8 cellular contexts compared by ENCODE assay signal in genomic region chr3:12994607-12995388, GRCh38.
DNase-seq lines count a peak whose midpoint lies in the region; ATAC-seq and TF ChIP-seq lines count a peak whose summit lies in the region.

No MANE protein-coding gene starts in this region.

- H3K4me3 ChIP-seq in DOHH2 (ENCODE audit: low read length) (peak overlapping the region; percentile 89), IMR-90 (ENCODE audit: insufficient read depth, low read depth, low read length) (peak overlapping the region; percentile 63), SJSA1 (peak overlapping the region; percentile 41), thoracic aorta (peak overlapping the region; percentile 93)

- TF ChIP-seq CTCF in DOHH2 (IDR thresholded peaks at IDR 0.05; ENCODE audit: low read depth, low read length, poor library complexity, severe bottlenecking) (peak; percentile 94), IMR-90 (conservative IDR thresholded peaks at IDR 0.05; ENCODE audit: low read depth, low read length) (peak; percentile 94), glutamatergic neuron (IDR thresholded peaks at IDR 0.05; ENCODE audit: partially characterized antibody, unreplicated experiment) (peak; percentile 91), osteocyte (IDR thresholded peaks at IDR 0.05) (peak; percentile 95), thoracic aorta (IDR thresholded peaks at IDR 0.05) (peak; percentile 89)

- H3K36me3 Mint-ChIP-seq in activated naive CD4-positive, alpha-beta T cell treated with anti-CD3 and anti-CD28 coated beads, Interleukin-2, amount 10 ng/mL, durations not matched to agents 7 days and 5 days, result peaks cover 36% of the 10 kb centered on the region
- H3K36me3 Mint-ChIP-seq in glutamatergic neuron (ENCODE audit: unreplicated experiment) (no peaks in the 10 kb centered on the region), osteocyte (ENCODE audit: unreplicated experiment) (no peaks in the 10 kb centered on the region)

- peak overlapping the region; percentile 27; the same call in 1 of the 2 replicates for H3K18ac ChIP-seq in IMR-90 (ENCODE audit: low read depth, low read length)

- H3K27me3 Mint-ChIP-seq in activated naive CD4-positive, alpha-beta T cell treated with anti-CD3 and anti-CD28 coated beads, Interleukin-2, amount 10 ng/mL, durations not matched to agents 7 days and 5 days, result peaks cover 22% of the 10 kb centered on the region
- H3K27me3 Mint-ChIP-seq in glutamatergic neuron (ENCODE audit: unreplicated experiment) (peaks cover 8% of the 10 kb centered on the region), osteocyte (ENCODE audit: unreplicated experiment) (peaks cover 1% of the 10 kb centered on the region)

- peak; percentile 72 for DNase-seq in IMR-90
- DNase-seq in SJSA1 (ENCODE audit: low read depth in 1 of 2, low spot score in 2 of 2), result peak; percentile 69 to 73
- peak; percentile 86 for DNase-seq in activated naive CD4-positive, alpha-beta T cell treated with anti-CD3 and anti-CD28 coated beads, Interleukin-2, amount 10 ng/mL, durations not matched to agents 7 days and 5 days
- peak; percentile 94 for DNase-seq in glutamatergic neuron
- DNase-seq in osteocyte (ENCODE audit: extremely low spot score, unreplicated experiment), result peak; percentile 96
- DNase-seq in thoracic aorta (ENCODE audit: low spot score), result peak; percentile 58

- H3K27ac ChIP-seq in DOHH2 (ENCODE audit: low read depth, low read length) (no peak overlapping the region), IMR-90 (ENCODE audit: insufficient read depth, low read length) (peak overlapping the region; percentile 95), SJSA1 (no peak overlapping the region), thoracic aorta (peak overlapping the region; percentile 77 to 87)

- 0% methylated on average over 8 of the region's 58 CpGs; no CpG with 5 or more reads in 1 of the 2 experiments for whole genome bisulfite sequencing in IMR-90 (ENCODE audit: extremely low coverage in 2 of 2, insufficient read length in 1 of 2), 2 experiments

- H3K4me3 Mint-ChIP-seq in activated naive CD4-positive, alpha-beta T cell treated with anti-CD3 and anti-CD28 coated beads, Interleukin-2, amount 10 ng/mL, durations not matched to agents 7 days and 5 days, result peak overlapping the region; percentile 73
- peak overlapping the region; percentile 76 for H3K4me3 Mint-ChIP-seq in glutamatergic neuron (ENCODE audit: unreplicated experiment)
- peak overlapping the region; percentile 85 for H3K4me3 Mint-ChIP-seq in osteocyte (ENCODE audit: unreplicated experiment)

- H3K9me1 ChIP-seq in IMR-90 (ENCODE audit: insufficient read depth, low read length), result peaks cover 18% of the 10 kb centered on the region; the same call in 1 of the 2 replicates

- H2AK5ac ChIP-seq in IMR-90 (ENCODE audit: low read depth, low read length), result peak overlapping the region; percentile 80

- H4K20me1 ChIP-seq in DOHH2 (ENCODE audit: control insufficient read depth, insufficient read depth, low read depth, low read length), result no peaks in the 10 kb centered on the region
- H4K20me1 ChIP-seq in IMR-90 (ENCODE audit: insufficient read depth, low read length), result no peaks in the 10 kb centered on the region; the same call in 1 of the 2 replicates

- H3K4ac ChIP-seq in IMR-90 (ENCODE audit: low read depth, low read length), result peak overlapping the region; percentile 87

- H4K91ac ChIP-seq in IMR-90 (ENCODE audit: insufficient read depth, low read depth, low read length), result peak overlapping the region; percentile 78

- no peaks in the 10 kb centered on the region for H3K9me2 ChIP-seq in DOHH2 (replicated peaks; ENCODE audit: control insufficient read depth, low read length)

- no peaks in the 10 kb centered on the region for H3K9me3 ChIP-seq in DOHH2 (ENCODE audit: control insufficient read depth, insufficient read depth, low read length)
- no peaks in the 10 kb centered on the region for H3K9me3 ChIP-seq in IMR-90 (ENCODE audit: control insufficient read depth, insufficient read depth, low read length)
- H3K9me3 ChIP-seq in SJSA1 (replicated peaks), result no peaks in the 10 kb centered on the region
- no peaks in the 10 kb centered on the region for H3K9me3 ChIP-seq in thoracic aorta

- H3K4me1 ChIP-seq in DOHH2 (ENCODE audit: control insufficient read depth, low read length) (peaks cover 43% of the 10 kb centered on the region), IMR-90 (ENCODE audit: control insufficient read depth, insufficient read depth, low read length) (peaks cover 37% of the 10 kb centered on the region), SJSA1 (replicated peaks) (peaks cover 13% of the 10 kb centered on the region), thoracic aorta (ENCODE audit: control insufficient read depth in 1 of 2, low read depth in 2 of 2) (peaks cover 6 to 17% of the 10 kb centered on the region in 2 donors)

- no peak overlapping the region; the same call in 1 of the 2 replicates for H3K56ac ChIP-seq in IMR-90 (ENCODE audit: extremely low read depth, insufficient read depth, low read length)

- H3F3A ChIP-seq in DOHH2 (ENCODE audit: control insufficient read depth, insufficient read depth), result peaks cover 9% of the 10 kb centered on the region; the same call in 1 of the 2 replicates

- peak; percentile 64 for TF ChIP-seq RAD21 in IMR-90 (IDR thresholded peaks at IDR 0.05; ENCODE audit: low read length)

- BruUV-seq in IMR-90 (replicated peaks; lab: Mats Ljungman, UMichigan), result no TSS peak

- peak overlapping the region; percentile 98 for H3K4me2 ChIP-seq in DOHH2 (ENCODE audit: low read length)
- peak overlapping the region; percentile 77 for H3K4me2 ChIP-seq in IMR-90 (ENCODE audit: low read depth, low read length)

- H3K23ac ChIP-seq in IMR-90 (ENCODE audit: low read depth, low read length), result peak overlapping the region; percentile 29

- H3K36me3 ChIP-seq in DOHH2 (ENCODE audit: control insufficient read depth, low read length), result no peaks in the 10 kb centered on the region
- H3K36me3 ChIP-seq in IMR-90 (ENCODE audit: control insufficient read depth, insufficient read depth, low read length), result no peaks in the 10 kb centered on the region
- H3K36me3 ChIP-seq in SJSA1, result no peaks in the 10 kb centered on the region
- no peaks in the 10 kb centered on the region for H3K36me3 ChIP-seq in thoracic aorta

- peak overlapping the region; percentile 49 for H4K5ac ChIP-seq in IMR-90 (ENCODE audit: low read depth, low read length)

- peak overlapping the region; percentile 14 for H2BK5ac ChIP-seq in IMR-90 (ENCODE audit: low read depth, low read length, poor library complexity, severe bottlenecking)

- no peaks in the 10 kb centered on the region for H3K79me2 ChIP-seq in DOHH2 (ENCODE audit: control insufficient read depth, low read length)

- peak overlapping the region; percentile 96 for H2AFZ ChIP-seq in IMR-90 (replicated peaks; ENCODE audit: low read length, poor library complexity)

- no peaks in the 10 kb centered on the region for H3K9me3 Mint-ChIP-seq in activated naive CD4-positive, alpha-beta T cell treated with anti-CD3 and anti-CD28 coated beads, Interleukin-2, amount 10 ng/mL, durations not matched to agents 7 days and 5 days
- H3K9me3 Mint-ChIP-seq in glutamatergic neuron (ENCODE audit: unreplicated experiment) (peaks cover 19% of the 10 kb centered on the region), osteocyte (ENCODE audit: unreplicated experiment) (no peaks in the 10 kb centered on the region)

- H3K79me1 ChIP-seq in IMR-90 (ENCODE audit: low read depth in 1 of 2, low read length in 2 of 2), result peaks cover 0 to 18% of the 10 kb centered on the region in 2 experiments; a peak in 2 of 4 replicates

- dilution Hi-C loops in IMR-90 (cut with HindIII; ENCODE audit: low sequenced_read_pairs, unreplicated experiment), result no loop called here

- H2AK9ac ChIP-seq in IMR-90 (replicated peaks; ENCODE audit: low read depth, low read length, poor library complexity), result peak overlapping the region; percentile 88

- CTCF ChIA-PET in IMR-90 (lab: Yijun Ruan, JAX), result interaction anchor here (1.0 to 3.0 kb wide), 5 partner anchors 10 to 61 kb away, joined by 3 to 11 read pairs (median 5); no protein-coding TSS in a partner anchor
- CTCF ChIA-PET in activated naive CD4-positive, alpha-beta T cell treated with anti-CD3 and anti-CD28 coated beads, Interleukin-2, amount 10 ng/mL, durations not matched to agents 7 days and 5 days (lab: Charles Lee), result interaction anchor here (0.7 to 4.2 kb wide), 23 partner anchors 10 to 352 kb away, joined by 3 to 32 read pairs (median 3); no protein-coding TSS in a partner anchor

- H2BK15ac ChIP-seq in IMR-90 (ENCODE audit: low read depth, low read length), result 0 out of 3 replicates have a peak overlapping the region, but pooled peaks have one; percentile 7

- POLR2A ChIA-PET in IMR-90 (lab: Charles Lee; ENCODE audit: unreplicated experiment), result interaction anchor here (0.6 kb wide), 1 partner anchor 56 kb away, joined by 3 read pairs; no protein-coding TSS in a partner anchor

- H2BK20ac ChIP-seq in IMR-90 (ENCODE audit: low read depth, low read length), result peak overlapping the region; percentile 82

- peaks cover 34% of the 10 kb centered on the region for H3K4me1 Mint-ChIP-seq in activated naive CD4-positive, alpha-beta T cell treated with anti-CD3 and anti-CD28 coated beads, Interleukin-2, amount 10 ng/mL, durations not matched to agents 7 days and 5 days
- H3K4me1 Mint-ChIP-seq in glutamatergic neuron (ENCODE audit: low read depth, unreplicated experiment) (peaks cover 45% of the 10 kb centered on the region), osteocyte (ENCODE audit: unreplicated experiment) (peaks cover 16% of the 10 kb centered on the region)

- peak overlapping the region; percentile 78 for H2BK120ac ChIP-seq in IMR-90 (ENCODE audit: low read depth, low read length)

- peak overlapping the region; percentile 46; the same call in 1 of the 2 replicates for H3K14ac ChIP-seq in IMR-90 (replicated peaks; ENCODE audit: low read depth, low read length)

- ATAC-seq in GM21528 (IDR thresholded peaks at IDR 0.05; ENCODE audit: low FRiP score, unreplicated experiment) (peak; percentile 69), IMR-90 (ENCODE audit: low read depth) (peak; percentile 69), thoracic aorta (ENCODE audit: insufficient number of reproducible peaks, low FRiP score, low read depth) (peak; percentile 42)

- in situ Hi-C loops in IMR-90 (cut with MboI; ENCODE audit: low sequenced_read_pairs), result no loop called here

- intact Hi-C loops in IMR-90 (cut with micrococcal nuclease), result no loop called here

- peak overlapping the region; percentile 70 for H3K9ac ChIP-seq in IMR-90 (ENCODE audit: low read depth, low read length)

- H3K27me3 ChIP-seq in DOHH2 (ENCODE audit: control insufficient read depth, low read length), result peaks cover 40% of the 10 kb centered on the region
- H3K27me3 ChIP-seq in IMR-90 (ENCODE audit: control insufficient read depth, insufficient read depth, low read length), result no peaks in the 10 kb centered on the region
- H3K27me3 ChIP-seq in SJSA1 (replicated peaks), result peaks cover 29% of the 10 kb centered on the region
- no peaks in the 10 kb centered on the region for H3K27me3 ChIP-seq in thoracic aorta (replicated peaks; ENCODE audit: insufficient read depth)

- H4K8ac ChIP-seq in IMR-90 (ENCODE audit: low read depth in 2 of 2, low read length in 2 of 2), result peak overlapping the region; percentile 60 to 80; a peak in 3 of 4 replicates

- no peak; the same call in 1 of the 2 replicates for TF ChIP-seq POLR2A in IMR-90 (IDR thresholded peaks at IDR 0.05; ENCODE audit: low read depth, low read length)

- no peak overlapping the region for H3K27ac Mint-ChIP-seq in activated naive CD4-positive, alpha-beta T cell treated with anti-CD3 and anti-CD28 coated beads, Interleukin-2, amount 10 ng/mL, durations not matched to agents 7 days and 5 days
- H3K27ac Mint-ChIP-seq in glutamatergic neuron (ENCODE audit: unreplicated experiment) (peak overlapping the region; percentile 87), osteocyte (ENCODE audit: unreplicated experiment) (peak overlapping the region; percentile 88)

Comparison
In these comparisons a context has a peak if more than half of its experiments do, and no peak if none do; other contexts are left out.
1. H3K27ac ChIP-seq: peak in IMR-90 (single experiment) and thoracic aorta (2 of 2); none in DOHH2 (single experiment) and SJSA1 (single experiment).
2. H3K4me3 ChIP-seq: peak in every context shown above with its lines; median percentile 93 in thoracic aorta; 89 in DOHH2; 63 in IMR-90; 41 in SJSA1.
3. Peak in every context shown above with its lines, with median percentiles within 50 percentile points of each other: CTCF ChIP-seq, ATAC-seq, DNase-seq and H3K4me3 Mint-ChIP-seq.